Comparison of ENCODE assay signal across 8 cellular contexts in the genomic region with DNA sequence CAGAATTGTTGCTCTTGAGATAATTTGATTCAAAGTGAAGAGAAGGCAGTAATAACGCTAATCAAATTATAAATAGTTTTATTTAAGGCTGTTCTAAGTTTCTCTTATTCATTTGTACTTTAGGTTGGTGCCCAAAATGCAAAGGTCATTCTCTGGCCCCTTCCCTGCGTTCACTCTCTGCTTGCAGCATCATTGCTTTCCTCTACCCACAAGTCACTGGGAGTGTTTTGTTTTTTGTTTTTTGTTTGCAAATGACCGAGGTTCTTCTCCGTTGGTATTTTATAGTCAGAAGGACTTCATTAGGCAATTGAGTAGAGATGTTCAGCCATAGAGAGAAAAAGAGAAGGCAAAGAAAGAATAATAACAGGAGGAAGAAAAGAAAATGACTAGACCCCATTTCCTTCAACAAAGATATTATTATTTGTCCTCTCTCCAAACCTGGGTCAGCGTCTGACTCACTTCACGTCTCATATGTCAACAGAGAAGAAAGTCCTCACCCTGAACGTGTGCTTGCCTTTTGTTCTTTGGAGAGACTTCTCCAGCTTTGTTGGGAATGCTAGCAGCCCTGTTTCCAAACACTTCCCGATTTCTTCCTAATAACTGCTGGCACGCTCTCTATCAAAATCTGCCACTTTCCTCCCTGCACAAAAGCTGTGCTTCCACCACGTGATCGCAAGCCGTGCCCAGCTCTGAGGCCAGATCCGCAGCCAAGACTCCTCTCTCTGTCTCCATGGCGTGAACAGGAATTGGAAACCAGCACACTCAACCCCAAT.
DNase-seq lines count a peak whose midpoint lies in the region.

No MANE protein-coding gene starts in this region.

- H3K27me3 Mint-ChIP-seq in activated naive CD8-positive, alpha-beta T cell treated with anti-CD3 and anti-CD28 coated beads for 36 hours: no peaks in the 10 kb centered on the region

- DNase-seq in NCI-H1417 (lab: John Stamatoyannopoulos, UW): peak in 2 of 3 experiments; percentile 0 to 54
- DNase-seq in NCI-H1417 treated with DMSO at 0.1 percent for 48 hours (lab: John Stamatoyannopoulos, UW): no peak
- peak; percentile 94 for DNase-seq in cerebellar cortex (ENCODE audit: low spot score)
- peak; percentile 81 for DNase-seq in medulla oblongata (ENCODE audit: extremely low spot score)
- no peak for DNase-seq in kidney glomerular epithelial cell (lab: John Stamatoyannopoulos, UW)
- DNase-seq in SIG-M5 treated with dmso at 0.1 percent for 504 hours (lab: John Stamatoyannopoulos, UW; ENCODE audit: unreplicated experiment): no peak
- no peak for DNase-seq in activated naive CD8-positive, alpha-beta T cell treated with anti-CD3 and anti-CD28 coated beads for 36 hours

- WGBS in urinary bladder: 20% methylated on average over 14 of the region's 14 CpGs

- no peak overlapping the region for H3K4me3 Mint-ChIP-seq in activated naive CD8-positive, alpha-beta T cell treated with anti-CD3 and anti-CD28 coated beads for 36 hours

- no peaks in the 10 kb centered on the region for H3K36me3 Mint-ChIP-seq in activated naive CD8-positive, alpha-beta T cell treated with anti-CD3 and anti-CD28 coated beads for 36 hours

- H3K4me1 Mint-ChIP-seq in activated naive CD8-positive, alpha-beta T cell treated with anti-CD3 and anti-CD28 coated beads for 36 hours: peaks cover 2% of the 10 kb centered on the region

- H3K4me3 ChIP-seq in urinary bladder (ENCODE audit: low read depth, low read length): peak overlapping the region; percentile 22

- no peaks in the 10 kb centered on the region for H3K9me3 Mint-ChIP-seq in activated naive CD8-positive, alpha-beta T cell treated with anti-CD3 and anti-CD28 coated beads for 36 hours

- H3K27ac ChIP-seq in urinary bladder (ENCODE audit: low read depth): no peak overlapping the region

- H3K27ac Mint-ChIP-seq in activated naive CD8-positive, alpha-beta T cell treated with anti-CD3 and anti-CD28 coated beads for 36 hours: no peak overlapping the region

- H3K36me3 ChIP-seq in urinary bladder (ENCODE audit: insufficient read depth): no peaks in the 10 kb centered on the region

- H3K4me1 ChIP-seq in urinary bladder (ENCODE audit: insufficient read depth): no peaks in the 10 kb centered on the region

Comparison
In these comparisons a context has a peak if more than half of its experiments do, and no peak if none do; other contexts are left out.
1. DNase-seq: peak in NCI-H1417 (2 of 3), cerebellar cortex (single experiment) and medulla oblongata (single experiment); none in NCI-H1417 treated with DMSO at 0.1 percent for 48 hours (single experiment), kidney glomerular epithelial cell (single experiment), SIG-M5 treated with dmso at 0.1 percent for 504 hours (single experiment) and activated naive CD8-positive, alpha-beta T cell treated with anti-CD3 and anti-CD28 coated beads for 36 hours (single experiment).